In genomic region chr1:8567146-8567545, GRCh38 we compare ENCODE assay signal across 1 cellular context.
TF ChIP-seq lines count a peak whose summit lies in the region.

No MANE protein-coding gene starts in this region.

TF ChIP-seq in IMR-90, 13 proteins besides CTCF, POLR2A, EP300 and RAD21:
- TF ChIP-seq CEBPB (IDR thresholded peaks at IDR 0.05; ENCODE audit: low read depth, low read length) (peak; percentile 82), MAFK (IDR thresholded peaks at IDR 0.05; ENCODE audit: low read depth, low read length) (no peak), NFE2L2 (IDR thresholded peaks at IDR 0.05; ENCODE audit: low read depth, low read length) (no peak), MAZ (IDR thresholded peaks at IDR 0.05; ENCODE audit: borderline replicate concordance, low read depth, low read length) (no peak), ELK1 (IDR thresholded peaks at IDR 0.05; ENCODE audit: borderline replicate concordance, low read depth, low read length) (no peak), RFX5 (IDR thresholded peaks at IDR 0.05; ENCODE audit: low read depth, low read length) (no peak), CHD1 (IDR thresholded peaks at IDR 0.05; ENCODE audit: low read depth, low read length) (no peak), FOS (IDR thresholded peaks at IDR 0.05; ENCODE audit: low read depth, low read length) (peak; percentile 35; the same call in 1 of the 2 replicates)
TF ChIP-seq in IMR-90: peak in this region for 2.
